Comparison of ENCODE assay signal across 17 cellular contexts in genomic region chr2:200129756-200130462, GRCh38.
"Had no signal": no experiment of that assay in that cellular context is flagged by ENCODE, and none has a peak within 500 bp of the region (broad histone marks: within the 10 kb centered on the region; RNA-seq: fewer than 3 reads in every experiment).

No MANE protein-coding gene starts in this region.

- H3K4me3 ChIP-seq: adrenal gland, suprapubic skin had no signal

- H3K27me3 ChIP-seq: adrenal gland, suprapubic skin had no signal

- DNase-seq: activated CD4-positive, alpha-beta T cell treated with anti-CD3 and anti-CD28 coated beads for 1 hour; activated CD4-positive, alpha-beta T cell treated with anti-CD3 and anti-CD28 coated beads, Interleukin-2, amount 50 U/mL, for 4 hours; activated effector memory CD4-positive, alpha-beta T cell treated with anti-CD3 and anti-CD28 coated beads, Interleukin-2, amount 50 U/mL, for 16 hours; activated T-cell treated with anti-CD3 and anti-CD28 coated beads for 4 hours; adrenal gland; central memory CD4-positive, alpha-beta T cell; cortex of kidney; effector CD4-positive, alpha-beta T cell; foreskin melanocyte; head of caudate nucleus; immature natural killer cell; left cardiac atrium; naive thymus-derived CD8-positive, alpha-beta T cell; posterior cingulate gyrus; right cardiac atrium had no signal

- H3K27ac ChIP-seq: adrenal gland, suprapubic skin, VCaP had no signal

- H3K9me3 ChIP-seq: adrenal gland, suprapubic skin had no signal

- ATAC-seq: naive thymus-derived CD8-positive, alpha-beta T cell; right cardiac atrium had no signal

- H3K4me1 ChIP-seq: adrenal gland, suprapubic skin had no signal

- H3K36me3 ChIP-seq: adrenal gland, suprapubic skin had no signal
